Comparison of ENCODE assay signal across 9 cellular contexts in the genomic region with DNA sequence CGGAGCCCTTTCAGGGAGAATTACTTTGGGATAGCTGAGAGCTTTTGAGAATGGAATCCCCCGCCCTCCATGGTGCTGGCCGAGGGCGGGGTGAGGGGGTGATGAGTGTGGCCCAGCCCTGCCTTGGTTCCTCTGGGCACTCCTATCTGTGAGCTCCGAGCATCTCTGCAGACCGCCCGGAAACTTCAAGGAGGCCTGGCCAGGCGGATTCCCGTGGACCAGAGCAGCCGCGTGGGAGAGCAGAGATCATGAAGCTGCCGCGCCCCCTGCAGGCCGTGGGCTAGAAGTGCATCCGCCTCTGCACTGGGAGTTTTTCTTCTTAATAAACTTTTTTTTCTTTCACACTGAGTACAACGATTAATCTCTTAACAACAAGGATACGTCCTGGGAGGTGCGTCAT.
DNase-seq lines count a peak whose midpoint lies in the region; ATAC-seq and TF ChIP-seq lines count a peak whose summit lies in the region.
"Had no signal": no experiment of that assay in that cellular context is flagged by ENCODE, and none has a peak within 500 bp of the region (broad histone marks: within the 10 kb centered on the region; RNA-seq: fewer than 3 reads in every experiment).

No MANE protein-coding gene starts in this region.

- TF ChIP-seq CTCF in breast epithelium (IDR thresholded peaks at IDR 0.05) = peak; percentile 13 to 47 (median 43)
- TF ChIP-seq CTCF in MCF 10A (IDR thresholded peaks at IDR 0.05; ENCODE audit: unreplicated experiment) = no peak
- peak; percentile 25 for TF ChIP-seq CTCF in cardiac fibroblast (IDR thresholded peaks at IDR 0.05; ENCODE audit: low read depth, low read length)
- TF ChIP-seq CTCF in neutrophil (IDR thresholded peaks at IDR 0.05) = peak; percentile 40

- H3K36me3 ChIP-seq in breast epithelium (no peaks in the 10 kb centered on the region), neutrophil (no peaks in the 10 kb centered on the region)

- intact Hi-C loops in breast epithelium (cut with DNase I; ENCODE audit: low total_unique reads) (no loop called here), MCF 10A (cut with micrococcal nuclease) (no loop called here)

- H3K4me1 Mint-ChIP-seq in MCF 10A (ENCODE audit: insufficient read depth, unreplicated experiment) = no peaks in the 10 kb centered on the region

- H3K27me3 Mint-ChIP-seq in MCF 10A (ENCODE audit: insufficient read depth, unreplicated experiment) = no peaks in the 10 kb centered on the region

- no peak for DNase-seq in breast epithelium (ENCODE audit: low spot score in 2 of 2)
- DNase-seq in MCF 10A (ENCODE audit: unreplicated experiment) = no peak
- peak; percentile 9 for DNase-seq in MV-4-11 (lab: John Stamatoyannopoulos, UW)
- DNase-seq in cardiac fibroblast (ENCODE audit: low read depth in 2 of 2) = peak in 1 of 2 donors; percentile 1
- DNase-seq in ureter (ENCODE audit: low spot score) = no peak

- H3K4me3 ChIP-seq in breast epithelium (no peak overlapping the region), cardiac fibroblast (replicated peaks in 1 of 2; ENCODE audit: low read depth in 2 of 2, low read length in 2 of 2) (no peak overlapping the region), neutrophil (ENCODE audit: low read depth in 1 of 2, low read length in 1 of 2) (no peak overlapping the region)
- H3K4me3 ChIP-seq: skin epidermis had no signal

- no peaks in the 10 kb centered on the region for H3K27me3 ChIP-seq in breast epithelium
- no peaks in the 10 kb centered on the region for H3K27me3 ChIP-seq in neutrophil

- TF ChIP-seq POLR2A in breast epithelium (IDR thresholded peaks at IDR 0.05) = no peak

- H3K27ac ChIP-seq in breast epithelium = no peak overlapping the region
- H3K27ac ChIP-seq in neutrophil = no peak overlapping the region
- H3K27ac ChIP-seq: skin epidermis had no signal

- POLR2A ChIA-PET in MCF 10A (lab: Yijun Ruan, JAX) = no interaction called here

- H3K9me3 Mint-ChIP-seq in MCF 10A (ENCODE audit: unreplicated experiment) = peaks cover 20% of the 10 kb centered on the region

- H3K36me3 Mint-ChIP-seq in MCF 10A (ENCODE audit: insufficient read depth, unreplicated experiment) = no peaks in the 10 kb centered on the region

- no TSS peak for BruUV-seq in MCF 10A (replicated peaks; lab: Mats Ljungman, UMichigan)

- H3K27ac Mint-ChIP-seq in MCF 10A (ENCODE audit: low read depth, unreplicated experiment) = no peak overlapping the region

- H3K9me3 ChIP-seq in breast epithelium (no peaks in the 10 kb centered on the region), neutrophil (no peaks in the 10 kb centered on the region)

- no peaks in the 10 kb centered on the region for H3K4me1 ChIP-seq in breast epithelium
- H3K4me1 ChIP-seq in neutrophil (ENCODE audit: control insufficient read depth in 1 of 2, insufficient read depth in 1 of 2, low read depth in 1 of 2, low read length in 1 of 2) = no peaks in the 10 kb centered on the region

- no peak overlapping the region for H3K4me3 Mint-ChIP-seq in MCF 10A (ENCODE audit: unreplicated experiment)

- no peak for ATAC-seq in GM18519 (IDR thresholded peaks at IDR 0.05; ENCODE audit: low FRiP score, unreplicated experiment)
- no peak for ATAC-seq in HG02884 (IDR thresholded peaks at IDR 0.05; ENCODE audit: unreplicated experiment)

- CTCF ChIA-PET in MCF 10A (lab: Yijun Ruan, JAX) = no interaction called here
